Comparison of ENCODE assay signal across 9 cellular contexts in genomic region chr19:40416918-40417713, GRCh38. TPM values are rescaled to one million over a fixed set of nuclear protein-coding genes. Genes with fewer than 3 reads are reported as not detected.
DNase-seq lines count a peak whose midpoint lies in the region; ATAC-seq and TF ChIP-seq lines count a peak whose summit lies in the region.
"Had no signal": no experiment of that assay in that cellular context is flagged by ENCODE, and none has a peak within 500 bp of the region (broad histone marks: within the 10 kb centered on the region; RNA-seq: fewer than 3 reads in every experiment).

No MANE protein-coding gene starts in this region.

- TF ChIP-seq CTCF in GM13977 (IDR thresholded peaks at IDR 0.05; ENCODE audit: extremely low read depth, insufficient read depth, missing control alignments) = no peak
- TF ChIP-seq CTCF in fibroblast of pulmonary artery (IDR thresholded peaks at IDR 0.05; ENCODE audit: low read length, missing control alignments) = no peak
- no peak for TF ChIP-seq CTCF in gastrocnemius medialis (IDR thresholded peaks at IDR 0.05 in 4 of 5, conservative IDR thresholded peaks at IDR 0.05 in 1 of 5)

- H3K36me3 ChIP-seq in gastrocnemius medialis = peaks cover 0 to under 1% of the 10 kb centered on the region in 2 donors

- ATAC-seq in gastrocnemius medialis = peak in 1 of 2 donors; percentile 17
- no peak for ATAC-seq in esophagus mucosa

- peak overlapping the region; percentile 75 to 100 (median 94) for H3K27ac ChIP-seq in gastrocnemius medialis

- intact Hi-C loops in gastrocnemius medialis (cut with DNase I; ENCODE audit: low total_unique reads) = no loop called here
- intact Hi-C loops in head of caudate nucleus (cut with DNase I) = no loop called here

- no peak overlapping the region for H3K4me3 ChIP-seq in fibroblast of pulmonary artery (replicated peaks; ENCODE audit: low read depth, low read length)
- H3K4me3 ChIP-seq in gastrocnemius medialis = no peak overlapping the region

- H3K27me3 ChIP-seq in gastrocnemius medialis = no peaks in the 10 kb centered on the region

- H3K4me1 ChIP-seq in gastrocnemius medialis = peaks cover 28 to 33% of the 10 kb centered on the region in 2 donors

- H3K9me3 ChIP-seq in gastrocnemius medialis = no peaks in the 10 kb centered on the region

- TF ChIP-seq POLR2A in gastrocnemius medialis (IDR thresholded peaks at IDR 0.05) = peak; percentile 35 to 61

- DNase-seq in GM13977 (ENCODE audit: low spot score) = peak; percentile 40
- peak; percentile 82 for DNase-seq in SW480 (ENCODE audit: low spot score)
- peak; percentile 20 for DNase-seq in fibroblast of pulmonary artery (ENCODE audit: low read depth)
- peak in 1 of 2 donors; percentile 56 for DNase-seq in gastrocnemius medialis
- DNase-seq in SHP77 (lab: John Stamatoyannopoulos, UW) = no peak
- no peak for DNase-seq in head of caudate nucleus
- no peak for DNase-seq in cortex of kidney (lab: John Stamatoyannopoulos, UW)
- DNase-seq: stimulated activated CD4-positive, alpha-beta T cell treated with anti-CD3 and anti-CD28 coated beads, Interleukin-15, amount 100 ng/mL, for 24 hours had no signal

- in situ Hi-C loops in GM13977 (cut with MboI; ENCODE audit: low pct_unique_long_range_greater_than_20kb, low sequenced_read_pairs, unreplicated experiment) (no loop called here), gastrocnemius medialis (cut with MboI; ENCODE audit: low sequenced_read_pairs in 4 of 4) (loop anchor here in 1 of 4 donors (10.0 kb wide), 1 partner anchor 48 kb away; the partner anchor contains the start of genes BLVRB and SPTBN4)

RNA-seq across cellular contexts. Expression of gene PRX, which starts 3.9 kb away (rescaled TPM):
- total RNA-seq in gastrocnemius medialis (1 to 10 TPM; 2.4 to 4.2 (median 3.2) TPM), esophagus mucosa (0.80 TPM)

RNA-seq across cellular contexts. Expression of gene SERTAD1, which starts 8.7 kb away (rescaled TPM):
- total RNA-seq in gastrocnemius medialis = 10 to 100 TPM; 15.3 to 18.3 (median 16.0) TPM
- total RNA-seq in esophagus mucosa = 14.7 TPM

RNA-seq across cellular contexts. Expression of gene SERTAD3, which starts 27.0 kb away (rescaled TPM):
- 10 to 100 TPM; 12.7 to 24.4 (median 18.1) TPM for total RNA-seq in gastrocnemius medialis
- 20.7 TPM for total RNA-seq in esophagus mucosa

RNA-seq across cellular contexts. Expression of gene HIPK4, which starts 27.1 kb away (rescaled TPM):
- total RNA-seq in gastrocnemius medialis = under 1 TPM in 2 of 4 donors, not detected in 2; 0.20 to 0.39 TPM
- not detected for total RNA-seq in esophagus mucosa

RNA-seq across cellular contexts. Expression of gene BLVRB, which starts 48.4 kb away (rescaled TPM):
- total RNA-seq in gastrocnemius medialis = 100 to 1,000 TPM; 254 to 679 (median 280) TPM
- total RNA-seq in esophagus mucosa = 119 TPM

Comparison
In these comparisons a context has a peak if more than half of its experiments do, and no peak if none do; other contexts are left out.
1. DNase-seq: peak in GM13977 (single experiment), SW480 (single experiment) and fibroblast of pulmonary artery (single experiment); none in SHP77 (0 of 2), head of caudate nucleus (0 of 42) and cortex of kidney (single experiment).